8 cellular contexts compared by ENCODE assay signal in the genomic region with DNA sequence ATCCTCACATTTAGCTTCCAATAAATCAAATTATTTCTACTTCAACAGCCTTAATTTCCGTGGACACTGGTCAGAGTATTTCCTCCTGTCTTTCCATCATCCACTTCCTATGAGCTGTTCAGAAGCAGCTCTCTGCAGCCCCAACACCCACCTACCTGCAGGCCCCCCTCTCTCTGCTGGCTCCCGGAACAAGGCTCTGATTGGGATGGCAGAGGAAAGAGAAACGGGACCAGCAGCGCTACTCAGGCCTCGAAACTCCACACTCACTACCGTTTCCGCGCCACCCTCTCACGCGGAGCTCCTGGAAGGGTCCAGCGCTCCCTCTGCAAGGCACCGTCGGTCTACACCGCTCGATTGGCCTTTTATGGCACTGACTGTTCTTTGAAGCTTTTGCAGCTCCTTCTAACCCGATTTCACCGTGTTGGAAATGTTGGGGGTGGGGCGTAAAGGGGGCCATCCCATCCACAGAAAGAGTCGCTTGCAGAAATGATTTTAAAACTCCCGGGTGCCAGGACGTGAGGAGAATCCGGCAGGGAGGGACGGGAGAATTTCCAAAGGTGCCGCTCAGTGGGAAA. TPM values are rescaled to one million over a fixed set of nuclear protein-coding genes. Genes with fewer than 3 reads are reported as not detected.
DNase-seq lines count a peak whose midpoint lies in the region; ATAC-seq and TF ChIP-seq lines count a peak whose summit lies in the region.

No MANE protein-coding gene starts in this region.

- ATAC-seq in GM19467 (IDR thresholded peaks at IDR 0.05; ENCODE audit: unreplicated experiment) = peak; percentile 15
- peak; percentile 25 for ATAC-seq in HG03571 (IDR thresholded peaks at IDR 0.05; ENCODE audit: unreplicated experiment)

- peak; percentile 85 for DNase-seq in DMS79 treated with DMSO at 0.1 percent for 48 hours (lab: John Stamatoyannopoulos, UW)
- DNase-seq in SW480 (ENCODE audit: low spot score) = peak; percentile 60
- peak; percentile 31 for DNase-seq in fibroblast of the aortic adventitia (ENCODE audit: low read depth)
- DNase-seq in occipital lobe (lab: John Stamatoyannopoulos, UW) = peak; percentile 54
- DNase-seq in A172 (ENCODE audit: low spot score) = no peak
- no peak for DNase-seq in NK-92 (lab: John Stamatoyannopoulos, UW; ENCODE audit: unreplicated experiment)

- no peak for TF ChIP-seq CTCF in fibroblast of the aortic adventitia (IDR thresholded peaks at IDR 0.05; ENCODE audit: insufficient read depth, low read length)

- peak overlapping the region; percentile 93 for H3K4me3 ChIP-seq in fibroblast of the aortic adventitia (ENCODE audit: low read depth, low read length)

RNA-seq across cellular contexts. Expression of gene PANX1, which starts 0.4 kb away (rescaled TPM):
- 26.4 and 39.0 TPM in 2 replicates for total RNA-seq in fibroblast of the aortic adventitia (ENCODE audit: low replicate concordance)
- total RNA-seq in occipital lobe = 191 TPM
- 37.9 and 40.0 TPM in 2 replicates for total RNA-seq in A172 (2014; rRNA removed; shearing (Covaris generic))

Comparison
In these comparisons a context has a peak if more than half of its experiments do, and no peak if none do; other contexts are left out.
1. DNase-seq: peak in DMS79 treated with DMSO at 0.1 percent for 48 hours (single experiment), SW480 (single experiment), fibroblast of the aortic adventitia (single experiment) and occipital lobe (single experiment); none in A172 (single experiment) and NK-92 (single experiment).